Comparison of ENCODE assay signal across 9 cellular contexts in the genomic region with DNA sequence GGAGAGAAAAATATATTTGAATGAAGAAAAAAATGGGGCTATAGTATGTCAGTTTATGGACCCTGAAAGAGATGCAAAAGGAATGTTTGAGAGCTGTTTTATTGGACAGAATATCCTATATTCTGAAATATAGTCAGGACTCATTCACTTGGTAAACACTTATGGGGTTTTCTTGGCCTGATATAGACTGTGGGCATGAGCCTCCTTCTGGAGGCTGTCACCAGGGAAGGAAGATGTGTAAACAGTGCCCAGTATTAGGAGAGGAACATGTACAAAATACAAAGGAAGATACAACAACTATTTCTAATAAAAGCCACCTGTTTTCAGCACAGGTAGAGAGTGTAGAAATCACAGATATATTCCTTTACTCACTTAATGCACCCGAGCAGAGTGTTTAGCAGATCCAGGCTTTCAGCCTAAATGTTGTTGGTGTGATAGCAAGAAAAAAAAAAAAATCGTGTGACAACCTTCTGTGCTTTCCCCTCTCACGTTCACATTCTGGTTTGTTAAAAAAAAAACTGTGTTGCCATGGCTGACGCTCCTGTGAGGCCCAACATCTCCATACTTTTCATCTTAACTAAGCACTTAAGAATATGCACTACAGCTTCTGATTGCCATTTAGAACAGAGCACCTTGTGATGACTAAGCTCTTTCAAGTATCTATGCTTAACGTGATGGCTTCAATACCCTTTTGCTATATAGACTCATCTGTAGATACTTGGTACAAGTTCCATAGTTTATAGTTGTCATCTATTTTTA.
A peak's percentile ranks its signal among the peaks of the same experiment; 100 is the strongest.
DNase-seq lines count a peak whose midpoint lies in the region; ATAC-seq, FAIRE-seq and TF ChIP-seq lines count a peak whose summit lies in the region.
"Had no signal": no experiment of that assay in that cellular context is flagged by ENCODE, and none has a peak within 500 bp of the region (broad histone marks: within the 10 kb centered on the region; RNA-seq: fewer than 3 reads in every experiment).

No MANE protein-coding gene starts in this region.

- H3K9me3 ChIP-seq in Peyer's patch (no peaks in the 10 kb centered on the region), heart right ventricle (no peaks in the 10 kb centered on the region), stomach (no peaks in the 10 kb centered on the region)

- H3K36me3 ChIP-seq in Peyer's patch: no peaks in the 10 kb centered on the region
- H3K36me3 ChIP-seq in heart right ventricle: no peaks in the 10 kb centered on the region
- H3K36me3 ChIP-seq in stomach: no peaks in the 10 kb centered on the region

- no peak for FAIRE-seq in H54 (lab: Jason Lieb, UNC)
- FAIRE-seq: H1 had no signal

- intact Hi-C loops in heart right ventricle (cut with DNase I): loop anchor here in 3 of 10 donors (10.0 kb wide), 1 partner anchor 128 kb away; no protein-coding TSS in a partner anchor
- intact Hi-C loops in stomach (cut with DNase I; ENCODE audit: low total_unique reads): no loop called here

- 29 to 45% methylated on average over 5 of the region's 5 CpGs for WGBS in heart right ventricle, 2 donors
- WGBS in stomach, 5 donors: 56 to 64% (median 62%) methylated on average over 5 of the region's 5 CpGs

- H3K4me1 ChIP-seq in Peyer's patch (peaks cover 0 to 55% (median 5%) of the 10 kb centered on the region in 4 donors), heart right ventricle (peaks cover 0 to 93% (median 86%) of the 10 kb centered on the region in 9 donors), stomach (peaks cover 34 to 90% (median 73%) of the 10 kb centered on the region in 4 donors)

- no peak overlapping the region for H3K4me3 ChIP-seq in Peyer's patch
- no peak overlapping the region for H3K4me3 ChIP-seq in heart right ventricle
- H3K4me3 ChIP-seq in stomach: no peak overlapping the region

- TF ChIP-seq POLR2A in Peyer's patch (IDR thresholded peaks at IDR 0.05) (no peak), stomach (IDR thresholded peaks at IDR 0.05) (no peak), H54 (IDR thresholded peaks at IDR 0.05; ENCODE audit: low read depth, low read length) (no peak)

- TF ChIP-seq EP300 in stomach (IDR thresholded peaks at IDR 0.05): no peak

- TF ChIP-seq CTCF in Peyer's patch (IDR thresholded peaks at IDR 0.05): no peak
- TF ChIP-seq CTCF in heart right ventricle (IDR thresholded peaks at IDR 0.05): no peak
- TF ChIP-seq CTCF in stomach (IDR thresholded peaks at IDR 0.05): no peak

- no peaks in the 10 kb centered on the region for H3K27me3 ChIP-seq in Peyer's patch
- no peaks in the 10 kb centered on the region for H3K27me3 ChIP-seq in heart right ventricle
- H3K27me3 ChIP-seq in stomach: no peaks in the 10 kb centered on the region

- ATAC-seq in heart right ventricle: peak in 7 of 8 donors; percentile 34 to 51 (median 45)

- DNase-seq in NCI-H2107 treated with DMSO at 0.1 percent for 48 hours (lab: John Stamatoyannopoulos, UW; ENCODE audit: unreplicated experiment) (peak; percentile 60), NCI-H2107 (lab: John Stamatoyannopoulos, UW) (no peak), Peyer's patch (no peak), heart right ventricle (no peak), stomach (no peak), H54 (ENCODE audit: insufficient read length, low spot score) (no peak), NCI-H2196 (lab: John Stamatoyannopoulos, UW; ENCODE audit: unreplicated experiment) (no peak), NCI-H146 treated with DMSO at 0.1 percent for 48 hours (lab: John Stamatoyannopoulos, UW; ENCODE audit: unreplicated experiment) (no peak)

- H3K27ac ChIP-seq in Peyer's patch (peak overlapping the region in 3 of 4 donors; percentile 38 to 71 (median 61)), heart right ventricle (peak overlapping the region; percentile 57 to 85 (median 80)), stomach (peak overlapping the region in 4 of 5 donors; percentile 44 to 78 (median 76))
